ENCODE assay signal across 13 cellular contexts in genomic region chr11:32823627-32824026, GRCh38. TPM values are rescaled to one million over a fixed set of nuclear protein-coding genes. Genes with fewer than 3 reads are reported as not detected.
"Had no signal": no experiment of that assay in that cellular context is flagged by ENCODE, and none has a peak within 500 bp of the region (broad histone marks: within the 10 kb centered on the region; RNA-seq: fewer than 3 reads in every experiment).

No MANE protein-coding gene starts in this region.

RNA-seq across cellular contexts. Expression of gene CCDC73, which starts 29.2 kb away (rescaled TPM):
- total RNA-seq: kidney epithelial cell, left ventricle myocardium inferior, lower leg skin, mononuclear cell, natural killer cell, omental fat pad, progenitor cell of endocrine pancreas, pulmonary artery endothelial cell, right atrium auricular region, skeletal muscle tissue, smooth muscle cell, vagina had no signal
- polyA plus RNA-seq: smooth muscle cell, urinary bladder had no signal
